In the genomic region with DNA sequence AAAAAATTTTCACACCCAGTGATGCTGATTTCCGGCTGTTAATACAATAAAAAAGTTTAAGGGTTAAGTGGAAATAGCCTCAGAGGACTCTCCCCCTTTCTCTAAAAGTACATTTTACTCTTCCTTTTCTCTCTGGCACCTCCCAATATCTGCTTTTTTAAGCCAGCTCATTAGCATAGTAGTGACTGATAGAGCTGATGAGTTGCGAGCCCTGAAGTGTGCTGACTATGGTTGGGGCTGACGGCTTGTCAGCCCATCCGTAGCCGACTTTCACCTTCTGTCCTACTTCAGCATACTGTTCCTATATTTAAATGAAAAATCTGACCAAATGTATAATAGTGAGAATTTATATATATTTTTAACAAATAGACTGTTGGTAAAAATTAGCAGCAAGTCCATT, we compare ENCODE assay signal across 1 cellular context.
TF ChIP-seq lines count a peak whose summit lies in the region.

No MANE protein-coding gene starts in this region.

TF ChIP-seq in GM23338, 12 proteins besides CTCF, POLR2A, EP300 and RAD21 (continued from another document):
- TF ChIP-seq, protein P1, sequence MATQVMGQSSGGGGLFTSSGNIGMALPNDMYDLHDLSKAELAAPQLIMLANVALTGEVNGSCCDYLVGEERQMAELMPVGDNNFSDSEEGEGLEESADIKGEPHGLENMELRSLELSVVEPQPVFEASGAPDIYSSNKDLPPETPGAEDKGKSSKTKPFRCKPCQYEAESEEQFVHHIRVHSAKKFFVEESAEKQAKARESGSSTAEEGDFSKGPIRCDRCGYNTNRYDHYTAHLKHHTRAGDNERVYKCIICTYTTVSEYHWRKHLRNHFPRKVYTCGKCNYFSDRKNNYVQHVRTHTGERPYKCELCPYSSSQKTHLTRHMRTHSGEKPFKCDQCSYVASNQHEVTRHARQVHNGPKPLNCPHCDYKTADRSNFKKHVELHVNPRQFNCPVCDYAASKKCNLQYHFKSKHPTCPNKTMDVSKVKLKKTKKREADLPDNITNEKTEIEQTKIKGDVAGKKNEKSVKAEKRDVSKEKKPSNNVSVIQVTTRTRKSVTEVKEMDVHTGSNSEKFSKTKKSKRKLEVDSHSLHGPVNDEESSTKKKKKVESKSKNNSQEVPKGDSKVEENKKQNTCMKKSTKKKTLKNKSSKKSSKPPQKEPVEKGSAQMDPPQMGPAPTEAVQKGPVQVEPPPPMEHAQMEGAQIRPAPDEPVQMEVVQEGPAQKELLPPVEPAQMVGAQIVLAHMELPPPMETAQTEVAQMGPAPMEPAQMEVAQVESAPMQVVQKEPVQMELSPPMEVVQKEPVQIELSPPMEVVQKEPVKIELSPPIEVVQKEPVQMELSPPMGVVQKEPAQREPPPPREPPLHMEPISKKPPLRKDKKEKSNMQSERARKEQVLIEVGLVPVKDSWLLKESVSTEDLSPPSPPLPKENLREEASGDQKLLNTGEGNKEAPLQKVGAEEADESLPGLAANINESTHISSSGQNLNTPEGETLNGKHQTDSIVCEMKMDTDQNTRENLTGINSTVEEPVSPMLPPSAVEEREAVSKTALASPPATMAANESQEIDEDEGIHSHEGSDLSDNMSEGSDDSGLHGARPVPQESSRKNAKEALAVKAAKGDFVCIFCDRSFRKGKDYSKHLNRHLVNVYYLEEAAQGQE (IDR thresholded peaks at IDR 0.05; ENCODE audit: unreplicated experiment): no peak
- TF ChIP-seq EZH2phosphoT487 (IDR thresholded peaks at IDR 0.05; ENCODE audit: unreplicated experiment) (no peak), EZH2 (IDR thresholded peaks at IDR 0.05; ENCODE audit: low read depth, unreplicated experiment) (no peak), ZNF114 (CRISPR knock-in tag; IDR thresholded peaks at IDR 0.05) (no peak)
